In the genomic region with DNA sequence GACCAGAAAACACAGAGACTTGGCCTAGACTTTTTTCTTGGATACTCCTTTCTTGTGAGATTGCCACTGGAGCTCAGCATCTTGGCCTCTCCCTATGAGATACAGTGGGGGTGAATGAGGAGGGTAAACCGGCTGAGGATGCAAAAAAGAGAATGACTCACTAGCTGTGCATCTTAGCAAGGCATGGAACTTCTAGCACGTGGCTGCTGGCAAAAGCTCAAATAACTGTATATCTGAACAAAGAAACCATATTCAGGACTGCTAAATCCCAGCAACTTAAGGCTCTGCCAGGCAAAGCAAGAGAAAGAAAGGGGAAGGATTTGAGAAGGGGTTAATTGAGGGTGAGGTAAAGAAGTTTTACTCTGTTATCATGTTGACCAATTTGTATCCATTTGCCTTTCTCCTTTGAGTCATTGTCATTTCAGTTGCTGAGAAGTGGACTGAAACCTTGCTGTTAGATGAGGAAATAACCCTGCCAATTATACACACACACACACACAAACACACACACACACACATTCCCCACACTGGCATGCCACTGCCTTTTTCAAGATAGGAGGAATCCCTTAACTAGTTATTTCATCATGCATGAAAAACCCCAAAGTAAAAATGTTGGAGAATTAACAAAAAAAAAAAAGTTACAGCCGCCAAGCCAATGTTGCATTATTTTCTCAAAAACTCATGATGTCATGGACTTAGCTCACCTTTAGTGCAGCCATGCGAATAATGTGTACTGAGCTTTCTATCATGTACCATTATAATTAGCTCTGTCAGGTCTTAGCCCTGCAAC, we compare ENCODE assay signal across 11 cellular contexts.
DNase-seq lines count a peak whose midpoint lies in the region; ATAC-seq and TF ChIP-seq lines count a peak whose summit lies in the region.
"Had no signal": no experiment of that assay in that cellular context is flagged by ENCODE, and none has a peak within 500 bp of the region (broad histone marks: within the 10 kb centered on the region; RNA-seq: fewer than 3 reads in every experiment).

No MANE protein-coding gene starts in this region.

- TF ChIP-seq CTCF in gastroesophageal sphincter (IDR thresholded peaks at IDR 0.05), result no peak
- TF ChIP-seq CTCF in tibial artery (IDR thresholded peaks at IDR 0.05), result no peak

- intact Hi-C loops in tibial artery (cut with DNase I; ENCODE audit: low total_unique reads), result no loop called here

- ATAC-seq in SK-N-SH treated with all-trans-retinoic acid at 6 μM for 48 hours (peak; percentile 53), gastroesophageal sphincter (no peak), GM21529 (IDR thresholded peaks at IDR 0.05; ENCODE audit: unreplicated experiment) (no peak)
- ATAC-seq: Panc1 had no signal

- H3K27me3 ChIP-seq in gastroesophageal sphincter, result no peaks in the 10 kb centered on the region
- no peaks in the 10 kb centered on the region for H3K27me3 ChIP-seq in tibial artery

- H3K36me3 ChIP-seq in gastroesophageal sphincter (no peaks in the 10 kb centered on the region), tibial artery (no peaks in the 10 kb centered on the region)

- peak; percentile 43 for DNase-seq in NCI-H146 (lab: John Stamatoyannopoulos, UW)
- DNase-seq in NCI-H146 treated with DMSO at 0.1 percent for 48 hours (lab: John Stamatoyannopoulos, UW; ENCODE audit: unreplicated experiment), result no peak
- DNase-seq in tibial artery, result peak in 1 of 2 donors; percentile 45
- no peak for DNase-seq in stimulated activated naive CD4-positive, alpha-beta T cell (lab: John Stamatoyannopoulos, UW)
- no peak for DNase-seq in NCI-H1694 (lab: John Stamatoyannopoulos, UW)
- DNase-seq: stimulated activated CD4-positive, alpha-beta T cell treated with anti-CD3 and anti-CD28 coated beads, Interleukin-4, amount 100 ng/mL, for 4 hours had no signal

- H3K4me3 ChIP-seq in gastroesophageal sphincter (no peak overlapping the region), tibial artery (no peak overlapping the region)

- H3K9me3 ChIP-seq in gastroesophageal sphincter (no peaks in the 10 kb centered on the region), tibial artery (no peaks in the 10 kb centered on the region)

- no peak for TF ChIP-seq EP300 in gastroesophageal sphincter (IDR thresholded peaks at IDR 0.05)

- 45 to 56% methylated on average over 2 to 4 of the region's 4 CpGs for WGBS in gastroesophageal sphincter (ENCODE audit: low coverage in 1 of 2), 2 donors

- H3K4me1 ChIP-seq in gastroesophageal sphincter (peaks cover 16 to 56% (median 20%) of the 10 kb centered on the region in 3 donors), tibial artery (peaks cover 4 to 60% (median 36%) of the 10 kb centered on the region in 4 donors)

- H3K27ac ChIP-seq in gastroesophageal sphincter (peak overlapping the region; percentile 3 to 80 (median 74)), tibial artery (peak overlapping the region; percentile 59 to 74)
- H3K27ac ChIP-seq: KMS-11 had no signal

- no peak for TF ChIP-seq POLR2A in gastroesophageal sphincter (IDR thresholded peaks at IDR 0.05)

TF ChIP-seq in SK-N-SH treated with all-trans-retinoic acid at 6 μM for 48 hours, 23 proteins besides CTCF, POLR2A, EP300 and RAD21:
- no peak for TF ChIP-seq CSDC2 (CRISPR knock-in tag; IDR thresholded peaks at IDR 0.05)
- TF ChIP-seq ZNF565 (CRISPR knock-in tag; conservative IDR thresholded peaks at IDR 0.05; ENCODE audit: low read depth), result no peak
- TF ChIP-seq BACH2 (CRISPR knock-in tag; IDR thresholded peaks at IDR 0.05; ENCODE audit: borderline replicate concordance), result no peak
- no peak for TF ChIP-seq GLIS3 (CRISPR knock-in tag; IDR thresholded peaks at IDR 0.05)
- TF ChIP-seq, protein P1, sequence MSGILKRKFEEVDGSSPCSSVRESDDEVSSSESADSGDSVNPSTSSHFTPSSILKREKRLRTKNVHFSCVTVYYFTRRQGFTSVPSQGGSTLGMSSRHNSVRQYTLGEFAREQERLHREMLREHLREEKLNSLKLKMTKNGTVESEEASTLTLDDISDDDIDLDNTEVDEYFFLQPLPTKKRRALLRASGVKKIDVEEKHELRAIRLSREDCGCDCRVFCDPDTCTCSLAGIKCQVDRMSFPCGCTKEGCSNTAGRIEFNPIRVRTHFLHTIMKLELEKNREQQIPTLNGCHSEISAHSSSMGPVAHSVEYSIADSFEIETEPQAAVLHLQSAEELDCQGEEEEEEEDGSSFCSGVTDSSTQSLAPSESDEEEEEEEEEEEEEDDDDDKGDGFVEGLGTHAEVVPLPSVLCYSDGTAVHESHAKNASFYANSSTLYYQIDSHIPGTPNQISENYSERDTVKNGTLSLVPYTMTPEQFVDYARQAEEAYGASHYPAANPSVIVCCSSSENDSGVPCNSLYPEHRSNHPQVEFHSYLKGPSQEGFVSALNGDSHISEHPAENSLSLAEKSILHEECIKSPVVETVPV (CRISPR knock-in tag; IDR thresholded peaks at IDR 0.05), result no peak
- TF ChIP-seq, protein P2, sequence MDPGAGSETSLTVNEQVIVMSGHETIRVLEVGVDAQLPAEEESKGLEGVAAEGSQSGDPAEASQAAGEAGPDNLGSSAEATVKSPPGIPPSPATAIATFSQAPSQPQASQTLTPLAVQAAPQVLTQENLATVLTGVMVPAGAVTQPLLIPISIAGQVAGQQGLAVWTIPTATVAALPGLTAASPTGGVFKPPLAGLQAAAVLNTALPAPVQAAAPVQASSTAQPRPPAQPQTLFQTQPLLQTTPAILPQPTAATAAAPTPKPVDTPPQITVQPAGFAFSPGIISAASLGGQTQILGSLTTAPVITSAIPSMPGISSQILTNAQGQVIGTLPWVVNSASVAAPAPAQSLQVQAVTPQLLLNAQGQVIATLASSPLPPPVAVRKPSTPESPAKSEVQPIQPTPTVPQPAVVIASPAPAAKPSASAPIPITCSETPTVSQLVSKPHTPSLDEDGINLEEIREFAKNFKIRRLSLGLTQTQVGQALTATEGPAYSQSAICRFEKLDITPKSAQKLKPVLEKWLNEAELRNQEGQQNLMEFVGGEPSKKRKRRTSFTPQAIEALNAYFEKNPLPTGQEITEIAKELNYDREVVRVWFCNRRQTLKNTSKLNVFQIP (CRISPR knock-in tag; IDR thresholded peaks at IDR 0.05; ENCODE audit: borderline replicate concordance, low read depth), result no peak
- 0 out of 2 replicates have a peak, but pooled peaks have one; percentile 14 for TF ChIP-seq ZFP3 (CRISPR knock-in tag; IDR thresholded peaks at IDR 0.05)
- TF ChIP-seq ARNTL (CRISPR knock-in tag; IDR thresholded peaks at IDR 0.05; ENCODE audit: borderline replicate concordance, low read depth), result no peak
- no peak for TF ChIP-seq PPARA (CRISPR knock-in tag; IDR thresholded peaks at IDR 0.05; ENCODE audit: borderline replicate concordance)
- no peak for TF ChIP-seq SNAI2 (CRISPR knock-in tag; IDR thresholded peaks at IDR 0.05)
- TF ChIP-seq ZNF70 (CRISPR knock-in tag; IDR thresholded peaks at IDR 0.05), result no peak
- TF ChIP-seq, protein P3, sequence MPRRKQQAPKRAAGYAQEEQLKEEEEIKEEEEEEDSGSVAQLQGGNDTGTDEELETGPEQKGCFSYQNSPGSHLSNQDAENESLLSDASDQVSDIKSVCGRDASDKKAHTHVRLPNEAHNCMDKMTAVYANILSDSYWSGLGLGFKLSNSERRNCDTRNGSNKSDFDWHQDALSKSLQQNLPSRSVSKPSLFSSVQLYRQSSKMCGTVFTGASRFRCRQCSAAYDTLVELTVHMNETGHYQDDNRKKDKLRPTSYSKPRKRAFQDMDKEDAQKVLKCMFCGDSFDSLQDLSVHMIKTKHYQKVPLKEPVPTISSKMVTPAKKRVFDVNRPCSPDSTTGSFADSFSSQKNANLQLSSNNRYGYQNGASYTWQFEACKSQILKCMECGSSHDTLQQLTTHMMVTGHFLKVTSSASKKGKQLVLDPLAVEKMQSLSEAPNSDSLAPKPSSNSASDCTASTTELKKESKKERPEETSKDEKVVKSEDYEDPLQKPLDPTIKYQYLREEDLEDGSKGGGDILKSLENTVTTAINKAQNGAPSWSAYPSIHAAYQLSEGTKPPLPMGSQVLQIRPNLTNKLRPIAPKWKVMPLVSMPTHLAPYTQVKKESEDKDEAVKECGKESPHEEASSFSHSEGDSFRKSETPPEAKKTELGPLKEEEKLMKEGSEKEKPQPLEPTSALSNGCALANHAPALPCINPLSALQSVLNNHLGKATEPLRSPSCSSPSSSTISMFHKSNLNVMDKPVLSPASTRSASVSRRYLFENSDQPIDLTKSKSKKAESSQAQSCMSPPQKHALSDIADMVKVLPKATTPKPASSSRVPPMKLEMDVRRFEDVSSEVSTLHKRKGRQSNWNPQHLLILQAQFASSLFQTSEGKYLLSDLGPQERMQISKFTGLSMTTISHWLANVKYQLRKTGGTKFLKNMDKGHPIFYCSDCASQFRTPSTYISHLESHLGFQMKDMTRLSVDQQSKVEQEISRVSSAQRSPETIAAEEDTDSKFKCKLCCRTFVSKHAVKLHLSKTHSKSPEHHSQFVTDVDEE (CRISPR knock-in tag; IDR thresholded peaks at IDR 0.05), result no peak
- 0 out of 2 replicates have a peak, but pooled peaks have one; percentile 45 for TF ChIP-seq ZNF8 (CRISPR knock-in tag; IDR thresholded peaks at IDR 0.05)
- TF ChIP-seq ESRRG (CRISPR knock-in tag; IDR thresholded peaks at IDR 0.05), result no peak
- TF ChIP-seq ISL1 (CRISPR knock-in tag; IDR thresholded peaks at IDR 0.05), result peak; percentile 55
